1 cellular context compared by ENCODE assay signal in genomic region chr20:61508301-61508700, GRCh38.
TF ChIP-seq lines count a peak whose summit lies in the region.

No MANE protein-coding gene starts in this region.

TF ChIP-seq in HEK293, 187 proteins besides CTCF, POLR2A, EP300 and RAD21 (continued from another document):
- TF ChIP-seq KLF17 (tag by site-specific recombination; IDR thresholded peaks at IDR 0.05) (no peak), ZIC2 (tag by site-specific recombination; IDR thresholded peaks at IDR 0.05) (no peak; the same call in 1 of the 2 replicates)
